In genomic region chr17:81035389-81036127, GRCh38 we compare ENCODE assay signal across 8 cellular contexts. TPM values are rescaled to one million over a fixed set of nuclear protein-coding genes. Genes with fewer than 3 reads are reported as not detected.
DNase-seq lines count a peak whose midpoint lies in the region; ATAC-seq and TF ChIP-seq lines count a peak whose summit lies in the region.

No MANE protein-coding gene starts in this region.

- peak overlapping the region; percentile 80 for H3K27ac ChIP-seq in stomach smooth muscle (ENCODE audit: low read length)

- peak overlapping the region; percentile 36 to 69 for H3K9ac ChIP-seq in stomach smooth muscle (ENCODE audit: low read length in 2 of 2)

- in situ Hi-C loops in astrocyte of the cerebellum (cut with HindIII; ENCODE audit: low sequenced_read_pairs), result no loop called here

- no peak for TF ChIP-seq CTCF in astrocyte of the cerebellum (IDR thresholded peaks at IDR 0.05; ENCODE audit: low read depth, low read length, missing control alignments)
- TF ChIP-seq CTCF in kidney epithelial cell (IDR thresholded peaks at IDR 0.05; ENCODE audit: insufficient read depth, low read length, poor library complexity, severe bottlenecking), result no peak

- H3K4me1 ChIP-seq in stomach smooth muscle (ENCODE audit: control insufficient read depth, insufficient read depth, low read length), result peaks cover 68% of the 10 kb centered on the region

- ATAC-seq in HG03457 (IDR thresholded peaks at IDR 0.05; ENCODE audit: unreplicated experiment) (peak; percentile 9), GM21576 (IDR thresholded peaks at IDR 0.05; ENCODE audit: unreplicated experiment) (no peak)

- H3K9me3 ChIP-seq in stomach smooth muscle (ENCODE audit: control insufficient read depth in 2 of 2, low read length in 2 of 2), result no peaks in the 10 kb centered on the region

- H3K27me3 ChIP-seq in kidney epithelial cell (ENCODE audit: control insufficient read depth, insufficient read depth, low read length) (no peaks in the 10 kb centered on the region), stomach smooth muscle (ENCODE audit: control insufficient read depth in 1 of 2, insufficient read depth in 2 of 2, low read length in 2 of 2) (no peaks in the 10 kb centered on the region)

- DNase-seq in NCI-H146 (lab: John Stamatoyannopoulos, UW) (peak; percentile 40), NCI-H146 treated with DMSO at 0.1 percent for 48 hours (lab: John Stamatoyannopoulos, UW; ENCODE audit: unreplicated experiment) (no peak), astrocyte of the cerebellum (ENCODE audit: low read depth) (no peak), kidney epithelial cell (ENCODE audit: low read depth) (no peak), NCI-H1436 treated with DMSO at 0.1 percent for 48 hours (lab: John Stamatoyannopoulos, UW) (no peak)

- H3K4me3 ChIP-seq in astrocyte of the cerebellum (ENCODE audit: low read depth, low read length), result peak overlapping the region; percentile 50
- H3K4me3 ChIP-seq in kidney epithelial cell (ENCODE audit: low read depth, low read length), result peak overlapping the region; percentile 71
- peak overlapping the region; percentile 78 to 79 for H3K4me3 ChIP-seq in stomach smooth muscle (ENCODE audit: low read length in 2 of 2)

- H3K36me3 ChIP-seq in kidney epithelial cell (ENCODE audit: control insufficient read depth, insufficient read depth, low read length) (no peaks in the 10 kb centered on the region), stomach smooth muscle (ENCODE audit: control insufficient read depth in 2 of 2, insufficient read depth in 2 of 2, low read length in 2 of 2) (peaks cover 0 to 2% of the 10 kb centered on the region in 2 donors)

RNA-seq across cellular contexts. Expression of gene BAIAP2, which starts 0.6 kb away (rescaled TPM):
- 80.3 and 83.4 TPM in 2 replicates for total RNA-seq in kidney epithelial cell

RNA-seq across cellular contexts. Expression of gene CHMP6, which starts 43.9 kb away (rescaled TPM):
- total RNA-seq in kidney epithelial cell, result 26.6 and 36.6 TPM in 2 replicates
